1 cellular context compared by ENCODE assay signal in genomic region chr14:99784508-99784907, GRCh38.
A peak's percentile ranks its signal among the peaks of the same experiment; 100 is the strongest.
TF ChIP-seq lines count a peak whose summit lies in the region.

No MANE protein-coding gene starts in this region.

TF ChIP-seq in HepG2, 621 proteins besides CTCF, POLR2A, EP300 and RAD21 (continued from another document and continues in another):
- no peak for TF ChIP-seq PTBP1 (IDR thresholded peaks at IDR 0.05; ENCODE audit: low read depth, low read length, poor library complexity, severe bottlenecking)
- peak; percentile 83 for TF ChIP-seq NCOA2 (CRISPR knock-in tag; IDR thresholded peaks at IDR 0.05)
- no peak for TF ChIP-seq ZNF142 (CRISPR knock-in tag; IDR thresholded peaks at IDR 0.05)
- no peak; the same call in 1 of the 2 replicates for TF ChIP-seq ZNF788 (CRISPR knock-in tag; IDR thresholded peaks at IDR 0.05; ENCODE audit: borderline replicate concordance)
- peak; percentile 98 for TF ChIP-seq ARID3A (IDR thresholded peaks at IDR 0.05; ENCODE audit: low read depth, low read length)
- TF ChIP-seq, protein P1, sequence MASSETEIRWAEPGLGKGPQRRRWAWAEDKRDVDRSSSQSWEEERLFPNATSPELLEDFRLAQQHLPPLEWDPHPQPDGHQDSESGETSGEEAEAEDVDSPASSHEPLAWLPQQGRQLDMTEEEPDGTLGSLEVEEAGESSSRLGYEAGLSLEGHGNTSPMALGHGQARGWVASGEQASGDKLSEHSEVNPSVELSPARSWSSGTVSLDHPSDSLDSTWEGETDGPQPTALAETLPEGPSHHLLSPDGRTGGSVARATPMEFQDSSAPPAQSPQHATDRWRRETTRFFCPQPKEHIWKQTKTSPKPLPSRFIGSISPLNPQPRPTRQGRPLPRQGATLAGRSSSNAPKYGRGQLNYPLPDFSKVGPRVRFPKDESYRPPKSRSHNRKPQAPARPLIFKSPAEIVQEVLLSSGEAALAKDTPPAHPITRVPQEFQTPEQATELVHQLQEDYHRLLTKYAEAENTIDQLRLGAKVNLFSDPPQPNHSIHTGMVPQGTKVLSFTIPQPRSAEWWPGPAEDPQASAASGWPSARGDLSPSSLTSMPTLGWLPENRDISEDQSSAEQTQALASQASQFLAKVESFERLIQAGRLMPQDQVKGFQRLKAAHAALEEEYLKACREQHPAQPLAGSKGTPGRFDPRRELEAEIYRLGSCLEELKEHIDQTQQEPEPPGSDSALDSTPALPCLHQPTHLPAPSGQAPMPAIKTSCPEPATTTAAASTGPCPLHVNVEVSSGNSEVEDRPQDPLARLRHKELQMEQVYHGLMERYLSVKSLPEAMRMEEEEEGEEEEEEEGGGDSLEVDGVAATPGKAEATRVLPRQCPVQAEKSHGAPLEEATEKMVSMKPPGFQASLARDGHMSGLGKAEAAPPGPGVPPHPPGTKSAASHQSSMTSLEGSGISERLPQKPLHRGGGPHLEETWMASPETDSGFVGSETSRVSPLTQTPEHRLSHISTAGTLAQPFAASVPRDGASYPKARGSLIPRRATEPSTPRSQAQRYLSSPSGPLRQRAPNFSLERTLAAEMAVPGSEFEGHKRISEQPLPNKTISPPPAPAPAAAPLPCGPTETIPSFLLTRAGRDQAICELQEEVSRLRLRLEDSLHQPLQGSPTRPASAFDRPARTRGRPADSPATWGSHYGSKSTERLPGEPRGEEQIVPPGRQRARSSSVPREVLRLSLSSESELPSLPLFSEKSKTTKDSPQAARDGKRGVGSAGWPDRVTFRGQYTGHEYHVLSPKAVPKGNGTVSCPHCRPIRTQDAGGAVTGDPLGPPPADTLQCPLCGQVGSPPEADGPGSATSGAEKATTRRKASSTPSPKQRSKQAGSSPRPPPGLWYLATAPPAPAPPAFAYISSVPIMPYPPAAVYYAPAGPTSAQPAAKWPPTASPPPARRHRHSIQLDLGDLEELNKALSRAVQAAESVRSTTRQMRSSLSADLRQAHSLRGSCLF (CRISPR knock-in tag; IDR thresholded peaks at IDR 0.05; ENCODE audit: borderline replicate concordance) = no peak
- TF ChIP-seq PATZ1 (CRISPR knock-in tag; IDR thresholded peaks at IDR 0.05) = no peak; the same call in 1 of the 2 replicates
- TF ChIP-seq ATF4 (CRISPR knock-in tag; IDR thresholded peaks at IDR 0.05) = no peak
- TF ChIP-seq ZNF720 (CRISPR knock-in tag; IDR thresholded peaks at IDR 0.05) = no peak
- TF ChIP-seq, protein P2, sequence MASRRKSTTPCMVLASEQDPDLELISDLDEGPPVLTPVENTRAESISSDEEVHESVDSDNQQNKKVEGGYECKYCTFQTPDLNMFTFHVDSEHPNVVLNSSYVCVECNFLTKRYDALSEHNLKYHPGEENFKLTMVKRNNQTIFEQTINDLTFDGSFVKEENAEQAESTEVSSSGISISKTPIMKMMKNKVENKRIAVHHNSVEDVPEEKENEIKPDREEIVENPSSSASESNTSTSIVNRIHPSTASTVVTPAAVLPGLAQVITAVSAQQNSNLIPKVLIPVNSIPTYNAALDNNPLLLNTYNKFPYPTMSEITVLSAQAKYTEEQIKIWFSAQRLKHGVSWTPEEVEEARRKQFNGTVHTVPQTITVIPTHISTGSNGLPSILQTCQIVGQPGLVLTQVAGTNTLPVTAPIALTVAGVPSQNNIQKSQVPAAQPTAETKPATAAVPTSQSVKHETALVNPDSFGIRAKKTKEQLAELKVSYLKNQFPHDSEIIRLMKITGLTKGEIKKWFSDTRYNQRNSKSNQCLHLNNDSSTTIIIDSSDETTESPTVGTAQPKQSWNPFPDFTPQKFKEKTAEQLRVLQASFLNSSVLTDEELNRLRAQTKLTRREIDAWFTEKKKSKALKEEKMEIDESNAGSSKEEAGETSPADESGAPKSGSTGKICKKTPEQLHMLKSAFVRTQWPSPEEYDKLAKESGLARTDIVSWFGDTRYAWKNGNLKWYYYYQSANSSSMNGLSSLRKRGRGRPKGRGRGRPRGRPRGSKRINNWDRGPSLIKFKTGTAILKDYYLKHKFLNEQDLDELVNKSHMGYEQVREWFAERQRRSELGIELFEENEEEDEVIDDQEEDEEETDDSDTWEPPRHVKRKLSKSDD (CRISPR knock-in tag; IDR thresholded peaks at IDR 0.05; ENCODE audit: low read depth) = no peak
- no peak for TF ChIP-seq CHD4 (IDR thresholded peaks at IDR 0.05; ENCODE audit: borderline replicate concordance, low read length)
- no peak for TF ChIP-seq ZSCAN9 (CRISPR knock-in tag; IDR thresholded peaks at IDR 0.05; ENCODE audit: borderline replicate concordance)
- TF ChIP-seq NR2C2 (CRISPR knock-in tag; IDR thresholded peaks at IDR 0.05; ENCODE audit: borderline replicate concordance) = peak; percentile 29; the same call in 1 of the 2 replicates
- peak; percentile 60; the same call in 1 of the 2 replicates for TF ChIP-seq KDM6A (CRISPR knock-in tag; IDR thresholded peaks at IDR 0.05; ENCODE audit: low read depth)
- no peak for TF ChIP-seq CAMTA2 (CRISPR knock-in tag; IDR thresholded peaks at IDR 0.05; ENCODE audit: borderline replicate concordance)
- peak; percentile 51; the same call in 1 of the 2 replicates for TF ChIP-seq HOXA3 (CRISPR knock-in tag; IDR thresholded peaks at IDR 0.05)
- no peak for TF ChIP-seq SP1 (IDR thresholded peaks at IDR 0.05)
- no peak for TF ChIP-seq SP1 (CRISPR knock-in tag; IDR thresholded peaks at IDR 0.05)
- TF ChIP-seq ATF7 (IDR thresholded peaks at IDR 0.05) = no peak
- TF ChIP-seq ATF7 (CRISPR knock-in tag; IDR thresholded peaks at IDR 0.05) = no peak
- peak; percentile 52; the same call in 1 of the 2 replicates for TF ChIP-seq ZBTB7B (CRISPR knock-in tag; IDR thresholded peaks at IDR 0.05)
- TF ChIP-seq IKZF5 (CRISPR knock-in tag; IDR thresholded peaks at IDR 0.05) = 0 out of 2 replicates have a peak, but pooled peaks have one; percentile 36
- TF ChIP-seq ZNF329 (CRISPR knock-in tag; IDR thresholded peaks at IDR 0.05; ENCODE audit: low read depth) = no peak
- TF ChIP-seq NR2F2 (IDR thresholded peaks at IDR 0.05; ENCODE audit: borderline replicate concordance, low read depth) = peak; percentile 48; the same call in 1 of the 2 replicates
- TF ChIP-seq HNF1A (IDR thresholded peaks at IDR 0.05; ENCODE audit: low read depth) = no peak
- TF ChIP-seq HNF1A (CRISPR knock-in tag; IDR thresholded peaks at IDR 0.05; ENCODE audit: borderline replicate concordance) = peak; percentile 47; the same call in 1 of the 2 replicates
- no peak for TF ChIP-seq ZNF564 (CRISPR knock-in tag; IDR thresholded peaks at IDR 0.05)
- no peak; the same call in 1 of the 2 replicates for TF ChIP-seq TRIM24 (CRISPR knock-in tag; IDR thresholded peaks at IDR 0.05)
- TF ChIP-seq NR2F1 (CRISPR knock-in tag; IDR thresholded peaks at IDR 0.05) = no peak
- no peak for TF ChIP-seq TP53 (CRISPR knock-in tag; conservative IDR thresholded peaks at IDR 0.05)
- no peak for TF ChIP-seq ZNF562 (CRISPR knock-in tag; IDR thresholded peaks at IDR 0.05; ENCODE audit: borderline replicate concordance)
- TF ChIP-seq KDM4B (CRISPR knock-in tag; IDR thresholded peaks at IDR 0.05) = 0 out of 2 replicates have a peak, but pooled peaks have one; percentile 48
- TF ChIP-seq ZNF7 (CRISPR knock-in tag; IDR thresholded peaks at IDR 0.05) = 0 out of 2 replicates have a peak, but pooled peaks have one; percentile 15
